ENCODE assay signal across 12 cellular contexts in genomic region chr2:43040084-43040854, GRCh38.
DNase-seq lines count a peak whose midpoint lies in the region; ATAC-seq and TF ChIP-seq lines count a peak whose summit lies in the region.
"Had no signal": no experiment of that assay in that cellular context is flagged by ENCODE, and none has a peak within 500 bp of the region (broad histone marks: within the 10 kb centered on the region; RNA-seq: fewer than 3 reads in every experiment).

No MANE protein-coding gene starts in this region.

- peak overlapping the region; percentile 1; the same call in 1 of the 2 replicates for H2AFZ ChIP-seq in OCI-LY3 (ENCODE audit: low read depth, low read length)

- H3K79me2 ChIP-seq in OCI-LY3 (ENCODE audit: low read length): no peaks in the 10 kb centered on the region

- H3K27me3 ChIP-seq in OCI-LY3 (ENCODE audit: low read depth, low read length) (no peaks in the 10 kb centered on the region), foreskin keratinocyte (no peaks in the 10 kb centered on the region)

- no peaks in the 10 kb centered on the region for H3K27me3 Mint-ChIP-seq in stimulated activated naive CD8-positive, alpha-beta T cell treated with anti-CD3 and anti-CD28 coated beads, Interleukin-15, amount 100 ng/mL, for 72 hours

- H3K27ac Mint-ChIP-seq in stimulated activated naive CD8-positive, alpha-beta T cell treated with anti-CD3 and anti-CD28 coated beads, Interleukin-15, amount 100 ng/mL, for 72 hours: peak overlapping the region; percentile 4 to 12

- TF ChIP-seq CTCF in OCI-LY3 (IDR thresholded peaks at IDR 0.05; ENCODE audit: low read depth, low read length): no peak
- TF ChIP-seq CTCF in foreskin keratinocyte (conservative IDR thresholded peaks at IDR 0.05): no peak

- no peaks in the 10 kb centered on the region for H3K9me3 ChIP-seq in OCI-LY3 (ENCODE audit: insufficient read depth, low read length)

- peaks cover 18% of the 10 kb centered on the region for H3K4me1 Mint-ChIP-seq in stimulated activated naive CD8-positive, alpha-beta T cell treated with anti-CD3 and anti-CD28 coated beads, Interleukin-15, amount 100 ng/mL, for 72 hours

- H3K4me3 ChIP-seq in OCI-LY3 (ENCODE audit: low read length): no peak overlapping the region

- H3K9ac ChIP-seq in OCI-LY3 (ENCODE audit: low read length): no peak overlapping the region; the same call in 1 of the 2 replicates

- no peaks in the 10 kb centered on the region for H4K20me1 ChIP-seq in OCI-LY3 (ENCODE audit: insufficient read depth, low read length)

- H3K4me1 ChIP-seq in OCI-LY3 (ENCODE audit: low read length) (peaks cover 19% of the 10 kb centered on the region), foreskin keratinocyte (peaks cover 40% of the 10 kb centered on the region)

- no peaks in the 10 kb centered on the region for H3K9me3 Mint-ChIP-seq in stimulated activated naive CD8-positive, alpha-beta T cell treated with anti-CD3 and anti-CD28 coated beads, Interleukin-15, amount 100 ng/mL, for 72 hours

- peak overlapping the region; percentile 45 for H3K4me2 ChIP-seq in OCI-LY3 (ENCODE audit: low read length)

- no peaks in the 10 kb centered on the region for H3K36me3 ChIP-seq in OCI-LY3 (replicated peaks; ENCODE audit: low read depth, low read length)

- H3K4me3 Mint-ChIP-seq in stimulated activated naive CD8-positive, alpha-beta T cell treated with anti-CD3 and anti-CD28 coated beads, Interleukin-15, amount 100 ng/mL, for 72 hours: peak overlapping the region in 1 of 2 donors; percentile 39

- ATAC-seq in foreskin keratinocyte (no peak), left cardiac atrium (no peak)
- ATAC-seq in stimulated activated naive CD8-positive, alpha-beta T cell treated with anti-CD3 and anti-CD28 coated beads, Interleukin-15, amount 100 ng/mL, for 72 hours: peak; percentile 72

- DNase-seq in NOMO-1 (lab: John Stamatoyannopoulos, UW; ENCODE audit: unreplicated experiment in 2 of 2): peak; percentile 20 to 56
- no peak for DNase-seq in NOMO-1 treated with dmso at 0.1 percent for 144 hours (lab: John Stamatoyannopoulos, UW; ENCODE audit: unreplicated experiment)
- DNase-seq in foreskin keratinocyte: peak; percentile 93 to 95
- DNase-seq in stimulated activated naive CD8-positive, alpha-beta T cell treated with anti-CD3 and anti-CD28 coated beads, Interleukin-15, amount 100 ng/mL, for 72 hours: no peak
- DNase-seq in left cardiac atrium: no peak
- DNase-seq in GM19238 (ENCODE audit: insufficient read length, low spot score): no peak
- DNase-seq in SKM-1 treated with dmso at 0.1 percent for 144 hours (lab: John Stamatoyannopoulos, UW; ENCODE audit: unreplicated experiment): no peak
- DNase-seq: 8988T; NCI-H446; stimulated activated CD8-positive, alpha-beta memory T cell treated with anti-CD3 and anti-CD28 coated beads, Interleukin-4, amount 100 ng/mL, for 48 hours; SW 1271 had no signal

- intact Hi-C loops in left cardiac atrium (cut with DNase I): no loop called here

- H3K27ac ChIP-seq in OCI-LY3 (ENCODE audit: low read length) (peak overlapping the region; percentile 46), foreskin keratinocyte (peak overlapping the region; percentile 96)

Comparison
In these comparisons a context has a peak if more than half of its experiments do, and no peak if none do; other contexts are left out.
1. DNase-seq: peak in NOMO-1 (2 of 2) and foreskin keratinocyte (2 of 2); none in NOMO-1 treated with dmso at 0.1 percent for 144 hours (single experiment), stimulated activated naive CD8-positive, alpha-beta T cell treated with anti-CD3 and anti-CD28 coated beads, Interleukin-15, amount 100 ng/mL, for 72 hours (0 of 2), left cardiac atrium (single experiment), GM19238 (single experiment) and SKM-1 treated with dmso at 0.1 percent for 144 hours (single experiment).